In genomic region chr6:41921712-41921998, GRCh38 we compare ENCODE assay signal across 8 cellular contexts. TPM values are rescaled to one million over a fixed set of nuclear protein-coding genes. Genes with fewer than 3 reads are reported as not detected.
DNase-seq lines count a peak whose midpoint lies in the region; ATAC-seq and TF ChIP-seq lines count a peak whose summit lies in the region.

No MANE protein-coding gene starts in this region.

- DNase-seq in activated naive CD4-positive, alpha-beta T cell treated with anti-CD3 and anti-CD28 coated beads, Interleukin-2, amount 50 U/mL, for 72 hours (ENCODE audit: low spot score in 2 of 2): no peak
- DNase-seq in stimulated activated naive CD8-positive, alpha-beta T cell treated with anti-CD3 and anti-CD28 coated beads, Interleukin-15, amount 100 ng/mL, for 72 hours: no peak
- DNase-seq in activated CD8-positive, alpha-beta memory T cell treated with anti-CD3 and anti-CD28 coated beads, Interleukin-2, amount 50 U/mL, for 48 hours: no peak
- no peak for DNase-seq in stimulated activated CD4-positive, alpha-beta T cell treated with anti-CD3 and anti-CD28 coated beads, Interleukin-2, amount 100 ng/mL, for 48 hours

- H3K4me3 Mint-ChIP-seq in stimulated activated naive CD8-positive, alpha-beta T cell treated with anti-CD3 and anti-CD28 coated beads, Interleukin-15, amount 100 ng/mL, for 72 hours: peak overlapping the region; percentile 97 to 100

- H3K4me2 ChIP-seq in DOHH2 (ENCODE audit: low read length): peak overlapping the region; percentile 82

- no peaks in the 10 kb centered on the region for H3K9me2 ChIP-seq in DOHH2 (replicated peaks; ENCODE audit: control insufficient read depth, low read length)

- no peak for TF ChIP-seq CTCF in DOHH2 (IDR thresholded peaks at IDR 0.05; ENCODE audit: low read depth, low read length, poor library complexity, severe bottlenecking)

- peak overlapping the region; percentile 95 for H3K4me3 ChIP-seq in DOHH2 (ENCODE audit: low read length)
- peak overlapping the region; percentile 100 for H3K4me3 ChIP-seq in iPS-18a (ENCODE audit: low read length)

- H3K4me1 ChIP-seq in DOHH2 (ENCODE audit: control insufficient read depth, low read length): peaks cover 38% of the 10 kb centered on the region
- peaks cover 6% of the 10 kb centered on the region for H3K4me1 ChIP-seq in iPS-18a (ENCODE audit: control insufficient read depth, low read depth, low read length)

- H3K27ac Mint-ChIP-seq in activated naive CD4-positive, alpha-beta T cell treated with anti-CD3 and anti-CD28 coated beads, Interleukin-2, amount 50 U/mL, for 72 hours: peak overlapping the region; percentile 93 to 98
- peak overlapping the region; percentile 99 for H3K27ac Mint-ChIP-seq in stimulated activated naive CD8-positive, alpha-beta T cell treated with anti-CD3 and anti-CD28 coated beads, Interleukin-15, amount 100 ng/mL, for 72 hours

- peaks cover 41 to 49% of the 10 kb centered on the region in 2 donors for H3K36me3 Mint-ChIP-seq in activated naive CD4-positive, alpha-beta T cell treated with anti-CD3 and anti-CD28 coated beads, Interleukin-2, amount 50 U/mL, for 72 hours

- 0 out of 2 replicates have a peak, but pooled peaks cover 2% of the 10 kb centered on the region for H3F3A ChIP-seq in DOHH2 (ENCODE audit: control insufficient read depth, insufficient read depth)

- peak overlapping the region; percentile 80 for H3K27ac ChIP-seq in DOHH2 (ENCODE audit: low read depth, low read length)
- H3K27ac ChIP-seq in iPS-18a (ENCODE audit: low read length): peak overlapping the region; percentile 82

- peak; percentile 4 for ATAC-seq in HG03280 (IDR thresholded peaks at IDR 0.05; ENCODE audit: unreplicated experiment)
- ATAC-seq in activated naive CD4-positive, alpha-beta T cell treated with anti-CD3 and anti-CD28 coated beads, Interleukin-2, amount 50 U/mL, for 72 hours: peak; percentile 5 to 13
- peak; percentile 26 for ATAC-seq in stimulated activated naive CD8-positive, alpha-beta T cell treated with anti-CD3 and anti-CD28 coated beads, Interleukin-15, amount 100 ng/mL, for 72 hours
- no peak for ATAC-seq in GM19324 (IDR thresholded peaks at IDR 0.05; ENCODE audit: low FRiP score, unreplicated experiment)

- no peaks in the 10 kb centered on the region for H3K9me3 Mint-ChIP-seq in activated naive CD4-positive, alpha-beta T cell treated with anti-CD3 and anti-CD28 coated beads, Interleukin-2, amount 50 U/mL, for 72 hours
- no peaks in the 10 kb centered on the region for H3K9me3 Mint-ChIP-seq in stimulated activated naive CD8-positive, alpha-beta T cell treated with anti-CD3 and anti-CD28 coated beads, Interleukin-15, amount 100 ng/mL, for 72 hours

- H3K27me3 ChIP-seq in DOHH2 (ENCODE audit: control insufficient read depth, low read length) (no peaks in the 10 kb centered on the region), iPS-18a (ENCODE audit: control insufficient read depth, insufficient read depth, low read length) (no peaks in the 10 kb centered on the region)

- no peaks in the 10 kb centered on the region for H3K27me3 Mint-ChIP-seq in stimulated activated naive CD8-positive, alpha-beta T cell treated with anti-CD3 and anti-CD28 coated beads, Interleukin-15, amount 100 ng/mL, for 72 hours

- H3K9me3 ChIP-seq in DOHH2 (ENCODE audit: control insufficient read depth, insufficient read depth, low read length): no peaks in the 10 kb centered on the region
- H3K9me3 ChIP-seq in iPS-18a (ENCODE audit: control insufficient read depth, low read depth, low read length): no peaks in the 10 kb centered on the region

- H4K20me1 ChIP-seq in DOHH2 (ENCODE audit: control insufficient read depth, insufficient read depth, low read depth, low read length): peaks cover 6% of the 10 kb centered on the region; the same call in 1 of the 2 replicates

- peaks cover 87% of the 10 kb centered on the region for H3K79me2 ChIP-seq in DOHH2 (ENCODE audit: control insufficient read depth, low read length)

- H3K36me3 ChIP-seq in DOHH2 (ENCODE audit: control insufficient read depth, low read length) (peaks cover 50% of the 10 kb centered on the region), iPS-18a (ENCODE audit: control insufficient read depth, low read depth, low read length) (peaks cover 14% of the 10 kb centered on the region)

- peak overlapping the region; percentile 99 for H3K9ac ChIP-seq in iPS-18a (ENCODE audit: low read length)

- peaks cover 60% of the 10 kb centered on the region for H3K4me1 Mint-ChIP-seq in stimulated activated naive CD8-positive, alpha-beta T cell treated with anti-CD3 and anti-CD28 coated beads, Interleukin-15, amount 100 ng/mL, for 72 hours

RNA-seq across cellular contexts. Expression of gene BYSL, which starts 0.4 kb away (rescaled TPM):
- total RNA-seq in activated naive CD4-positive, alpha-beta T cell treated with anti-CD3 and anti-CD28 coated beads, Interleukin-2, amount 50 U/mL, for 72 hours: 10 to 100 TPM; 38.1 to 47.6 TPM

RNA-seq across cellular contexts. Expression of gene MED20, which starts 0.7 kb away (rescaled TPM):
- 10 to 100 TPM; 18.5 to 24.2 TPM for total RNA-seq in activated naive CD4-positive, alpha-beta T cell treated with anti-CD3 and anti-CD28 coated beads, Interleukin-2, amount 50 U/mL, for 72 hours

RNA-seq across cellular contexts. Expression of gene CCND3, which starts 20.0 kb away (rescaled TPM):
- 100 to 1,000 TPM; 610 to 723 TPM for total RNA-seq in activated naive CD4-positive, alpha-beta T cell treated with anti-CD3 and anti-CD28 coated beads, Interleukin-2, amount 50 U/mL, for 72 hours

RNA-seq across cellular contexts. Expression of gene USP49, which starts 26.5 kb away (rescaled TPM):
- total RNA-seq in activated naive CD4-positive, alpha-beta T cell treated with anti-CD3 and anti-CD28 coated beads, Interleukin-2, amount 50 U/mL, for 72 hours: 10 to 100 TPM in 1 of 2 donors, 1 to 10 TPM in 1; 8.3 to 16.7 TPM
